ENCODE assay signal across 15 cellular contexts in the genomic region with DNA sequence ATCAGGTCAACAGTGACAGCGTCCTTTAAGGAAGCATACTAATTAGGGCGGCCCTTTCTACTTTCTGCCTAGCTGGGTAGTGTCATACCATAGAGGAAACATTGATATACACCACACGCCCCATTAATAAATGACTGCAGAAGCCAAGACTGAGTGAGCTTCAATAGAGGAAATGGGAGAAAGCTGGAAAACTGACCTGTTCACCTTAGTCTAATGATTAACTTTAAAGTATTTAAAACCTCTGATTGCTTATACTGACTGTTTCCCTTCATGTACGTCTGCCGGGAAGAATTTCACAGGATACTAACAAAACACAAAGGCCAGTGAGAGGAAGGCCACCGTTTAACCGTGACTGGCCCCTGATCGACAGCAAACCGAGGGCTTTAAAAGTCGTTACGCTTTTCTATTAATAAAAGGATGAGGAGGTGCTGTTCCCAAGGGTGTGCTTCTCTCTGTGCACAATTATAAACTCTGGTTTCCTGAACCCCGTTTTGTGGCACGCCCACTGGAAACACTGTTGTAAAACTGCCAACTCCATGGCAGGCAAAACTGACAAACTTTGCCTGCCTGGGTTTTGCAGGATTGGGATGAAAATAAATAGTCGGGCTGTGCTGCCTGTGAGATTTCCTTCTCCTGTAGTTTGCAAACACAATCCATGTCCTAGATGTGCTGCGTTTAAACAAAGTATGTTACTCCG.
DNase-seq lines count a peak whose midpoint lies in the region; ATAC-seq and TF ChIP-seq lines count a peak whose summit lies in the region.
"Had no signal": no experiment of that assay in that cellular context is flagged by ENCODE, and none has a peak within 500 bp of the region (broad histone marks: within the 10 kb centered on the region; RNA-seq: fewer than 3 reads in every experiment).

No MANE protein-coding gene starts in this region.

- H3K27me3 ChIP-seq in muscle layer of duodenum (ENCODE audit: low read depth, low read length) (no peaks in the 10 kb centered on the region), foreskin keratinocyte (no peaks in the 10 kb centered on the region)

- H3K27ac ChIP-seq in muscle layer of duodenum (ENCODE audit: low read length) (peak overlapping the region; percentile 50), foreskin keratinocyte (no peak overlapping the region)

- H3K4me3 ChIP-seq in muscle layer of duodenum (ENCODE audit: low read depth in 1 of 2, low read length in 2 of 2) = peak overlapping the region; percentile 49 to 61

- no peaks in the 10 kb centered on the region for H3K27me3 Mint-ChIP-seq in type B pancreatic cell
- H3K27me3 Mint-ChIP-seq: central memory CD8-positive, alpha-beta T cell had no signal

- H3K9me3 ChIP-seq in muscle layer of duodenum (ENCODE audit: control insufficient read depth in 1 of 2, low read length in 2 of 2) = no peaks in the 10 kb centered on the region

- TF ChIP-seq CTCF in type B pancreatic cell (conservative IDR thresholded peaks at IDR 0.05) (no peak), foreskin keratinocyte (conservative IDR thresholded peaks at IDR 0.05) (no peak)

- H3K27ac Mint-ChIP-seq in type B pancreatic cell = peak overlapping the region; percentile 66
- H3K27ac Mint-ChIP-seq: IgD-negative memory B cell had no signal

- ATAC-seq in foreskin keratinocyte = no peak
- ATAC-seq: T-cell had no signal

- peak overlapping the region; percentile 61 for H3K4me3 Mint-ChIP-seq in type B pancreatic cell
- H3K4me3 Mint-ChIP-seq: central memory CD8-positive, alpha-beta T cell; IgD-negative memory B cell; T-cell had no signal

- H3K4me1 ChIP-seq in muscle layer of duodenum (ENCODE audit: control insufficient read depth in 1 of 2, insufficient read depth in 2 of 2, low read length in 2 of 2) (peaks cover 11 to 43% of the 10 kb centered on the region in 2 donors), foreskin keratinocyte (peaks cover 15% of the 10 kb centered on the region)

- DNase-seq in LoVo (ENCODE audit: low spot score) (peak; percentile 65), glomerular visceral epithelial cell (ENCODE audit: extremely low spot score) (peak; percentile 90), type B pancreatic cell (ENCODE audit: extremely low spot score, unreplicated experiment) (no peak), foreskin keratinocyte (no peak), RPMI8226 (no peak)
- DNase-seq in activated CD4-positive, CD25-positive, alpha-beta regulatory T cell treated with anti-CD3 and anti-CD28 coated beads, Interleukin-2, amount 50 U/mL, for 72 hours = no peak
- DNase-seq: activated gamma-delta T cell treated with Interleukin-2 at 50 U/mL for 16 hours; foreskin fibroblast; midbrain; NCI-H1436 treated with DMSO at 0.1 percent for 48 hours; stimulated activated CD8-positive, alpha-beta memory T cell treated with anti-CD3 and anti-CD28 coated beads, Interleukin-4, amount 100 ng/mL, for 48 hours; T-cell had no signal

- H3K36me3 Mint-ChIP-seq in type B pancreatic cell = peaks cover 23% of the 10 kb centered on the region
- H3K36me3 Mint-ChIP-seq: T-cell had no signal

- no peaks in the 10 kb centered on the region for H3K9me3 Mint-ChIP-seq in type B pancreatic cell
- H3K9me3 Mint-ChIP-seq: central memory CD8-positive, alpha-beta T cell; IgD-negative memory B cell; T-cell had no signal

- H3K4me1 Mint-ChIP-seq in type B pancreatic cell (ENCODE audit: unreplicated experiment) = peaks cover 50% of the 10 kb centered on the region
- H3K4me1 Mint-ChIP-seq: central memory CD8-positive, alpha-beta T cell had no signal

- peaks cover 0 to 19% of the 10 kb centered on the region in 2 donors for H3K36me3 ChIP-seq in muscle layer of duodenum (ENCODE audit: control insufficient read depth in 1 of 2, insufficient read depth in 2 of 2, low read length in 2 of 2)

Comparison
In these comparisons a context has a peak if more than half of its experiments do, and no peak if none do; other contexts are left out.
1. DNase-seq: peak in LoVo (single experiment) and glomerular visceral epithelial cell (single experiment); none in type B pancreatic cell (single experiment), foreskin keratinocyte (0 of 2), activated CD4-positive, CD25-positive, alpha-beta regulatory T cell treated with anti-CD3 and anti-CD28 coated beads, Interleukin-2, amount 50 U/mL, for 72 hours (single experiment) and RPMI8226 (single experiment).